In the genomic region with DNA sequence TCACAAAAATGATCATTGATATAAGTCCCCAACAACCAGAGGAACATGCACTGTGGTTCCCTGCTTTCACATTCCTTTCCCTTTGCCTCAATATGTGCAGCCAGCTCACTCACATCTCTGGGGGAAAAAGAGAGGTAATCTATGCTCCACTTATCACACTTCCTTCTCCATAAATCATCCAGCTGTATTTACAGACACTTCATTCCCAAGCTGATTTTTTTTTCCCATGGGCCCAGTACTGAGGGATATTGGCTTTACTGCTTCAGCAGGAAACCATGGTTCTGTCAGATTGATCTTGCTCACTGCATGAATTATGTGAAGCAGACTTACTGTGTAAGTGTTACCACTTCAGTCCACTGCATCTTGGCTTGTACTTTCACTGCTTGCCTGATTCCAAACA, we compare ENCODE assay signal across 18 cellular contexts.
"Had no signal": no experiment of that assay in that cellular context is flagged by ENCODE, and none has a peak within 500 bp of the region (broad histone marks: within the 10 kb centered on the region; RNA-seq: fewer than 3 reads in every experiment).

No MANE protein-coding gene starts in this region.

- DNase-seq: activated CD4-positive, alpha-beta T cell treated with anti-CD3 and anti-CD28 coated beads for 48 hours; activated naive CD4-positive, alpha-beta T cell treated with Interleukin-2 at 50 U/mL for 16 hours; adrenal gland; effector memory CD8-positive, alpha-beta T cell; erythroblast; heart left ventricle; left lung; pancreas; stimulated activated CD4-positive, alpha-beta T cell treated with anti-CD3 and anti-CD28 coated beads, Interleukin-15, amount 100 ng/mL, for 24 hours; stimulated activated CD4-positive, alpha-beta T cell treated with anti-CD3 and anti-CD28 coated beads, Interleukin-4, amount 100 ng/mL, for 24 hours; T-helper 1 cell; WERI-Rb-1 had no signal

- H3K9me3 ChIP-seq: adrenal gland, pancreas had no signal

- H3K27ac Mint-ChIP-seq: activated T-helper 1 cell treated with anti-CD3 and anti-CD28 coated beads, Interleukin-12 subunit alpha, Interleukin-12 subunit beta, Interleukin-2, Interleukin-4 antibody, amounts not matched to agents 30 ng/mL and 10 ng/mL and 1 ng/mL, durations not matched to agents 14 hours and 24 hours and 36 hours; brain; dendritic cell treated with granulocyte-macrophage colony-stimulating factor and Interleukin-4, amounts not matched to agents 40 ng/mL and 50 ng/mL, for 4 days; effector memory CD8-positive, alpha-beta T cell; stimulated activated naive CD8-positive, alpha-beta T cell treated with anti-CD3 and anti-CD28 coated beads, Interleukin-15, Interleukin-2, amounts not matched to agents 100 ng/mL and 50 ng/mL, for 24 hours had no signal

- H3K27me3 ChIP-seq: adrenal gland, heart left ventricle, left lung, pancreas had no signal

- H3K9me3 Mint-ChIP-seq: central memory CD8-positive, alpha-beta T cell had no signal

- H3K27me3 Mint-ChIP-seq: brain; central memory CD8-positive, alpha-beta T cell; effector memory CD8-positive, alpha-beta T cell; stimulated activated naive CD8-positive, alpha-beta T cell treated with anti-CD3 and anti-CD28 coated beads, Interleukin-15, Interleukin-2, amounts not matched to agents 100 ng/mL and 50 ng/mL, for 24 hours had no signal

- H3K27ac ChIP-seq: adrenal gland, heart left ventricle, left lung, pancreas, thoracic aorta, WERI-Rb-1 had no signal

- H3K4me1 ChIP-seq: adrenal gland, heart left ventricle, left lung, pancreas had no signal

- H3K4me1 Mint-ChIP-seq: brain; central memory CD8-positive, alpha-beta T cell had no signal

- H3K4me3 ChIP-seq: adrenal gland, heart left ventricle, left lung, pancreas, thoracic aorta had no signal

- H3K4me3 Mint-ChIP-seq: activated T-helper 1 cell treated with anti-CD3 and anti-CD28 coated beads, Interleukin-12 subunit alpha, Interleukin-12 subunit beta, Interleukin-2, Interleukin-4 antibody, amounts not matched to agents 30 ng/mL and 10 ng/mL and 1 ng/mL, durations not matched to agents 14 hours and 24 hours and 36 hours; central memory CD8-positive, alpha-beta T cell; dendritic cell treated with granulocyte-macrophage colony-stimulating factor and Interleukin-4, amounts not matched to agents 40 ng/mL and 50 ng/mL, for 4 days; effector memory CD8-positive, alpha-beta T cell; stimulated activated naive CD8-positive, alpha-beta T cell treated with anti-CD3 and anti-CD28 coated beads, Interleukin-15, Interleukin-2, amounts not matched to agents 100 ng/mL and 50 ng/mL, for 24 hours had no signal

- H3K36me3 Mint-ChIP-seq: brain had no signal

- H3K36me3 ChIP-seq: adrenal gland, heart left ventricle, left lung, pancreas, thoracic aorta, WERI-Rb-1 had no signal

- ATAC-seq: effector memory CD8-positive, alpha-beta T cell; heart left ventricle; left lung had no signal
